In the genomic region with DNA sequence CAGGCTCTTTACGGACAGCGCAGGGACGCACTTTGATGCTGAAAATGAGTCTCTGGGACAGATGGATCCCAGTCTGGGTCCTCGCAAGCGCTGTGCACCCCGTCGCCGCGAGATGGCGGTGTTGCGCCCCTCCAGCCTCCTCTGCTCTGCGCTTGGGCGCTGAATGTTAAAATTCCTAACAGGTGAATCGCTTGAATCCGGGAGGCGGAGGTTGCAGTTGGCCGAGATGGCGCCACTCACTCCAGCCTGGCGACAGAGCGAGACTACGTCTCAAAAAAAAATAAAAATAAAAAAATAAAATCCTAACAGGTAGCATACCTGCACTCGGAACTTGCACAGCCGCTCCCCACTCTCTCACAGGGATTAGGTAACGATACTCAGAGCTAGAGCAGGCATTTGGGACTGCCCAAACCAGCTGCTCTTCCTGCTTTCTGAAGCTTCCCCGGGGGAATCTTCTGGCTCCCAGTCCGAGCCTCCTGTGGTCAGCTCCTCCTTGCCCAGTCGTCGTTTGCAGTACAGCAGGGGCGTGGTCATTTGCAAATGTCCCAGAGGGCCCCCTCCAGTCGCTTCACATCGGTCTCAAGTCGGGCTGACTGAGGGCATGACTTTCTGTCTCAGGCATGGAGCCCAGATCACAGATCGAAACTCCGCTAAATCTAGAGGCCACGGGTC, we compare ENCODE assay signal across 1 cellular context.
TF ChIP-seq lines count a peak whose summit lies in the region.

No MANE protein-coding gene starts in this region.

TF ChIP-seq in WTC11, 78 proteins besides CTCF, POLR2A, EP300 and RAD21 (continued from another document):
- TF ChIP-seq, protein P1, sequence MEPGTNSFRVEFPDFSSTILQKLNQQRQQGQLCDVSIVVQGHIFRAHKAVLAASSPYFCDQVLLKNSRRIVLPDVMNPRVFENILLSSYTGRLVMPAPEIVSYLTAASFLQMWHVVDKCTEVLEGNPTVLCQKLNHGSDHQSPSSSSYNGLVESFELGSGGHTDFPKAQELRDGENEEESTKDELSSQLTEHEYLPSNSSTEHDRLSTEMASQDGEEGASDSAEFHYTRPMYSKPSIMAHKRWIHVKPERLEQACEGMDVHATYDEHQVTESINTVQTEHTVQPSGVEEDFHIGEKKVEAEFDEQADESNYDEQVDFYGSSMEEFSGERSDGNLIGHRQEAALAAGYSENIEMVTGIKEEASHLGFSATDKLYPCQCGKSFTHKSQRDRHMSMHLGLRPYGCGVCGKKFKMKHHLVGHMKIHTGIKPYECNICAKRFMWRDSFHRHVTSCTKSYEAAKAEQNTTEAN (CRISPR knock-in tag; IDR thresholded peaks at IDR 0.05), result no peak
- TF ChIP-seq, protein P2, sequence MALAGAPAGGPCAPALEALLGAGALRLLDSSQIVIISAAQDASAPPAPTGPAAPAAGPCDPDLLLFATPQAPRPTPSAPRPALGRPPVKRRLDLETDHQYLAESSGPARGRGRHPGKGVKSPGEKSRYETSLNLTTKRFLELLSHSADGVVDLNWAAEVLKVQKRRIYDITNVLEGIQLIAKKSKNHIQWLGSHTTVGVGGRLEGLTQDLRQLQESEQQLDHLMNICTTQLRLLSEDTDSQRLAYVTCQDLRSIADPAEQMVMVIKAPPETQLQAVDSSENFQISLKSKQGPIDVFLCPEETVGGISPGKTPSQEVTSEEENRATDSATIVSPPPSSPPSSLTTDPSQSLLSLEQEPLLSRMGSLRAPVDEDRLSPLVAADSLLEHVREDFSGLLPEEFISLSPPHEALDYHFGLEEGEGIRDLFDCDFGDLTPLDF (CRISPR knock-in tag; IDR thresholded peaks at IDR 0.05), result no peak
- TF ChIP-seq, protein P3, sequence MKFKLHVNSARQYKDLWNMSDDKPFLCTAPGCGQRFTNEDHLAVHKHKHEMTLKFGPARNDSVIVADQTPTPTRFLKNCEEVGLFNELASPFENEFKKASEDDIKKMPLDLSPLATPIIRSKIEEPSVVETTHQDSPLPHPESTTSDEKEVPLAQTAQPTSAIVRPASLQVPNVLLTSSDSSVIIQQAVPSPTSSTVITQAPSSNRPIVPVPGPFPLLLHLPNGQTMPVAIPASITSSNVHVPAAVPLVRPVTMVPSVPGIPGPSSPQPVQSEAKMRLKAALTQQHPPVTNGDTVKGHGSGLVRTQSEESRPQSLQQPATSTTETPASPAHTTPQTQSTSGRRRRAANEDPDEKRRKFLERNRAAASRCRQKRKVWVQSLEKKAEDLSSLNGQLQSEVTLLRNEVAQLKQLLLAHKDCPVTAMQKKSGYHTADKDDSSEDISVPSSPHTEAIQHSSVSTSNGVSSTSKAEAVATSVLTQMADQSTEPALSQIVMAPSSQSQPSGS (CRISPR knock-in tag; IDR thresholded peaks at IDR 0.05; ENCODE audit: borderline replicate concordance, low read depth), result no peak
- TF ChIP-seq ZBTB21 (CRISPR knock-in tag; IDR thresholded peaks at IDR 0.05; ENCODE audit: borderline replicate concordance), result no peak
- no peak for TF ChIP-seq SP1 (CRISPR knock-in tag; conservative IDR thresholded peaks at IDR 0.05)
- no peak for TF ChIP-seq EMX1 (CRISPR knock-in tag; IDR thresholded peaks at IDR 0.05)
- TF ChIP-seq NR3C1 (CRISPR knock-in tag; conservative IDR thresholded peaks at IDR 0.05; ENCODE audit: low read depth), result no peak
- TF ChIP-seq GABPB1 (CRISPR knock-in tag; IDR thresholded peaks at IDR 0.05), result peak; percentile 24; the same call in 1 of the 2 replicates
- TF ChIP-seq, protein P4, sequence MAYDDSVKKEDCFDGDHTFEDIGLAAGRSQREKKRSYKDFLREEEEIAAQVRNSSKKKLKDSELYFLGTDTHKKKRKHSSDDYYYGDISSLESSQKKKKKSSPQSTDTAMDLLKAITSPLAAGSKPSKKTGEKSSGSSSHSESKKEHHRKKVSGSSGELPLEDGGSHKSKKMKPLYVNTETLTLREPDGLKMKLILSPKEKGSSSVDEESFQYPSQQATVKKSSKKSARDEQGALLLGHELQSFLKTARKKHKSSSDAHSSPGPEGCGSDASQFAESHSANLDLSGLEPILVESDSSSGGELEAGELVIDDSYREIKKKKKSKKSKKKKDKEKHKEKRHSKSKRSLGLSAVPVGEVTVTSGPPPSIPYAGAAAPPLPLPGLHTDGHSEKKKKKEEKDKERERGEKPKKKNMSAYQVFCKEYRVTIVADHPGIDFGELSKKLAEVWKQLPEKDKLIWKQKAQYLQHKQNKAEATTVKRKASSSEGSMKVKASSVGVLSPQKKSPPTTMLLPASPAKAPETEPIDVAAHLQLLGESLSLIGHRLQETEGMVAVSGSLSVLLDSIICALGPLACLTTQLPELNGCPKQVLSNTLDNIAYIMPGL (CRISPR knock-in tag; IDR thresholded peaks at IDR 0.05), result peak; percentile 77; the same call in 1 of the 2 replicates
- TF ChIP-seq, protein P5, sequence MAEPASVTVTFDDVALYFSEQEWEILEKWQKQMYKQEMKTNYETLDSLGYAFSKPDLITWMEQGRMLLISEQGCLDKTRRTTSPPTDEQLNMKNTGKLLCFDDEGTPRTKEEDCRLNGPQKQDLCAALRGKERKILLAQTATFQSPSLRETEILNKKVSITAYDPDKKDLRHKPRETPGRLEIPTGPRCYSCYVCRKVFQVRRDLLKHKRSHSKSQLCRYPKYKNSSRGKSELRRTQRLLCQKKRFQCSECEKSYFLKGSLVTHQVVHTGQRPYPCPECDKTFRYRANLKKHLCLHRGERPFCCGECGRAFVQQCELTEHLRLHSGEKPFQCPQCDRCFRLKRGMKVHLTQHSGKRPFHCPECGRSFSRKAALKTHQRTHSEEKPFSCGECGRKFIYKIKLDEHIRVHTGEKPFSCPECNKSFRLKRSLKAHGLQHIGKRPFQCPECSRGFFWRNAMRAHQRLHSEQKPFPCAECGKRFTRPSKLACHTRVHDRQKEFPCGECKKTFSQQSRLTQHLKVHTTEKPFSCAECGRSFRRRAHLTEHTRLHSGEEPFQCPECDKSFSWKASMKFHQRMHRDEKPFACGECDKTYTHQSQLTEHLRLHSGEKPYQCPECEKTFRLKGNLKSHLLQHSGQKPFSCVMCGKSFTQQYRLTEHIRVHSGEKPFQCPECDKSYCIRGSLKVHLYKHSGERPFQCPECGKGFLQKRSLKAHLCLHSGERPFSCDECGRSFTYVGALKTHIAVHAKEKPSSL (CRISPR knock-in tag; conservative IDR thresholded peaks at IDR 0.05), result no peak
- no peak for TF ChIP-seq ZNF138 (CRISPR knock-in tag; conservative IDR thresholded peaks at IDR 0.05)
- TF ChIP-seq MXD4 (CRISPR knock-in tag; IDR thresholded peaks at IDR 0.05; ENCODE audit: borderline replicate concordance), result no peak
- no peak for TF ChIP-seq KAT7 (CRISPR knock-in tag; IDR thresholded peaks at IDR 0.05; ENCODE audit: borderline replicate concordance)
- no peak for TF ChIP-seq FOXP1 (CRISPR knock-in tag; IDR thresholded peaks at IDR 0.05; ENCODE audit: borderline replicate concordance)
- no peak for TF ChIP-seq SOX15 (CRISPR knock-in tag; IDR thresholded peaks at IDR 0.05)
